ENCODE assay signal across 1 cellular context in genomic region chr11:1881442-1882264, GRCh38.
TF ChIP-seq lines count a peak whose summit lies in the region.

No MANE protein-coding gene starts in this region.

TF ChIP-seq in H1, 55 proteins besides CTCF, POLR2A, EP300 and RAD21:
- TF ChIP-seq SP2 (IDR thresholded peaks at IDR 0.05; ENCODE audit: low read length) (no peak), TCF12 (IDR thresholded peaks at IDR 0.05; ENCODE audit: low read depth, low read length) (no peak), EZH2 (IDR thresholded peaks at IDR 0.05; ENCODE audit: low read depth, low read length, severe bottlenecking) (no peak), KDM4A (IDR thresholded peaks at IDR 0.05; ENCODE audit: low read depth, low read length, severe bottlenecking) (no peak), CEBPB (IDR thresholded peaks at IDR 0.05; ENCODE audit: low read depth, low read length) (no peak), SIX5 (IDR thresholded peaks at IDR 0.05; ENCODE audit: low read depth, low read length) (no peak), SP1 (IDR thresholded peaks at IDR 0.05; ENCODE audit: low read depth, low read length) (no peak), CBX5 (IDR thresholded peaks at IDR 0.05; ENCODE audit: low read depth, low read length) (no peak), GABPA (IDR thresholded peaks at IDR 0.05; ENCODE audit: borderline replicate concordance, insufficient read depth, low read length) (no peak), SUZ12 (IDR thresholded peaks at IDR 0.05; ENCODE audit: low read length) (no peak), CBX8 (IDR thresholded peaks at IDR 0.05; ENCODE audit: borderline replicate concordance, low read depth, low read length) (no peak), FOSL1 (IDR thresholded peaks at IDR 0.05; ENCODE audit: insufficient read depth, low read depth, low read length) (no peak), TAF1 (IDR thresholded peaks at IDR 0.05; ENCODE audit: low read depth, low read length) (no peak), SRF (IDR thresholded peaks at IDR 0.05; ENCODE audit: low read depth, low read length) (no peak)
- TF ChIP-seq, protein P1, sequence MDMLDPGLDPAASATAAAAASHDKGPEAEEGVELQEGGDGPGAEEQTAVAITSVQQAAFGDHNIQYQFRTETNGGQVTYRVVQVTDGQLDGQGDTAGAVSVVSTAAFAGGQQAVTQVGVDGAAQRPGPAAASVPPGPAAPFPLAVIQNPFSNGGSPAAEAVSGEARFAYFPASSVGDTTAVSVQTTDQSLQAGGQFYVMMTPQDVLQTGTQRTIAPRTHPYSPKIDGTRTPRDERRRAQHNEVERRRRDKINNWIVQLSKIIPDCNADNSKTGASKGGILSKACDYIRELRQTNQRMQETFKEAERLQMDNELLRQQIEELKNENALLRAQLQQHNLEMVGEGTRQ (IDR thresholded peaks at IDR 0.05; ENCODE audit: low read length): no peak
